ENCODE assay signal across 21 cellular contexts in the genomic region with DNA sequence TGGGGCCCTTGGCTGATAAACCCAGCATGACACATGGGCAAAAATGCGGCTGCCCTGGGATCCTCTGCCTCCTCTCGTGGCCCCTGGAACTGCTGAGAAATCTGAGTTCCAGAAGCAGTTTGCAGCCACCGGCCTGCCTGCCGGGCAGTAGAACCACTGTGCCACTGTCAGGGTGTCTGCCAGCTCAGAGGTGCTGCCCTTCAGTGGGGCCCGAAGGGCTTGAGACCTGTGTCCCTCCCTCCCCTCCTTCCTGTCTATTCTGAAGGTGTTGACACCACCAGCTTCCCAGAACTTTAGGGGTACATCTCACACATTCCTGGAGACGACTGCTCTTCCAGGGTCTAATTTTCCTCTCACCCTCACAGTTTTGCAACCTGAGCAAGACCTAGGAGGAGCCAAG.
A peak's percentile ranks its signal among the peaks of the same experiment; 100 is the strongest.
DNase-seq lines count a peak whose midpoint lies in the region; TF ChIP-seq lines count a peak whose summit lies in the region.
"Had no signal": no experiment of that assay in that cellular context is flagged by ENCODE, and none has a peak within 500 bp of the region (broad histone marks: within the 10 kb centered on the region; RNA-seq: fewer than 3 reads in every experiment).

No MANE protein-coding gene starts in this region.

- H3K4me3 ChIP-seq in Peyer's patch (no peak overlapping the region), neural progenitor cell (no peak overlapping the region)
- no peak overlapping the region for H3K4me3 ChIP-seq in effector memory CD4-positive, alpha-beta T cell (ENCODE audit: insufficient read depth, low read depth, low read length, poor library complexity, severe bottlenecking)
- H3K4me3 ChIP-seq: gastroesophageal sphincter, sigmoid colon had no signal

- peaks cover 27% of the 10 kb centered on the region for H3K27me3 Mint-ChIP-seq in T-helper 1 cell treated with Interleukin-12 subunit alpha and Interleukin-12 subunit beta and Interleukin-4 antibody, amounts not matched to agents 30 μg/mL and 1 μg/mL, for 36 hours (ENCODE audit: low read depth)
- H3K27me3 Mint-ChIP-seq in neural progenitor cell (ENCODE audit: insufficient read depth, low read depth), result peaks cover 7% of the 10 kb centered on the region

- peaks cover 11% of the 10 kb centered on the region for H3K36me3 Mint-ChIP-seq in T-helper 1 cell treated with Interleukin-12 subunit alpha and Interleukin-12 subunit beta and Interleukin-4 antibody, amounts not matched to agents 30 μg/mL and 1 μg/mL, for 36 hours (ENCODE audit: low read depth)
- no peaks in the 10 kb centered on the region for H3K36me3 Mint-ChIP-seq in neural progenitor cell

- H3K4me3 Mint-ChIP-seq in T-helper 1 cell treated with Interleukin-12 subunit alpha and Interleukin-12 subunit beta and Interleukin-4 antibody, amounts not matched to agents 30 μg/mL and 1 μg/mL, for 36 hours, result peak overlapping the region; percentile 66
- no peak overlapping the region for H3K4me3 Mint-ChIP-seq in neural progenitor cell
- H3K4me3 Mint-ChIP-seq: B cell; dendritic cell treated with granulocyte-macrophage colony-stimulating factor and Interleukin-4, amounts not matched to agents 40 ng/mL and 50 ng/mL, for 4 days had no signal

- H2AFZ ChIP-seq in neural progenitor cell (replicated peaks), result no peak overlapping the region
- H2AFZ ChIP-seq: parathyroid adenoma had no signal

- no peak for TF ChIP-seq POLR2A in Peyer's patch (IDR thresholded peaks at IDR 0.05)

- H3K9me3 ChIP-seq in Peyer's patch, result no peaks in the 10 kb centered on the region
- no peaks in the 10 kb centered on the region for H3K9me3 ChIP-seq in effector memory CD4-positive, alpha-beta T cell (ENCODE audit: control insufficient read depth, low read length)
- H3K9me3 ChIP-seq in neural progenitor cell (ENCODE audit: low read depth), result peaks cover under 1% of the 10 kb centered on the region

- H4K20me1 ChIP-seq in neural progenitor cell (ENCODE audit: low read depth), result no peaks in the 10 kb centered on the region

- H3K36me3 ChIP-seq in Peyer's patch (no peaks in the 10 kb centered on the region), neural progenitor cell (no peaks in the 10 kb centered on the region)
- no peaks in the 10 kb centered on the region for H3K36me3 ChIP-seq in effector memory CD4-positive, alpha-beta T cell (ENCODE audit: control insufficient read depth, insufficient read depth, low read length)
- H3K36me3 ChIP-seq: brain microvascular endothelial cell, gastroesophageal sphincter, sigmoid colon had no signal

- H3K27me3 ChIP-seq in Peyer's patch (no peaks in the 10 kb centered on the region), neural progenitor cell (peaks cover 4% of the 10 kb centered on the region)
- no peaks in the 10 kb centered on the region for H3K27me3 ChIP-seq in effector memory CD4-positive, alpha-beta T cell (replicated peaks; ENCODE audit: control insufficient read depth, insufficient read depth, low read length, poor library complexity, severe bottlenecking)
- H3K27me3 ChIP-seq: brain microvascular endothelial cell, gastroesophageal sphincter, sigmoid colon had no signal

- H3K9me3 Mint-ChIP-seq in T-helper 1 cell treated with Interleukin-12 subunit alpha and Interleukin-12 subunit beta and Interleukin-4 antibody, amounts not matched to agents 30 μg/mL and 1 μg/mL, for 36 hours, result peaks cover 6% of the 10 kb centered on the region
- no peaks in the 10 kb centered on the region for H3K9me3 Mint-ChIP-seq in neural progenitor cell

- H3K4me1 ChIP-seq in Peyer's patch (peaks cover 0 to 7% (median 3%) of the 10 kb centered on the region in 4 donors), neural progenitor cell (no peaks in the 10 kb centered on the region)
- peaks cover 51% of the 10 kb centered on the region for H3K4me1 ChIP-seq in effector memory CD4-positive, alpha-beta T cell (ENCODE audit: control insufficient read depth, insufficient read depth, low read length, poor library complexity, severe bottlenecking)
- H3K4me1 ChIP-seq: gastroesophageal sphincter, parathyroid adenoma, sigmoid colon had no signal

- H3K27ac ChIP-seq in Peyer's patch, result peak overlapping the region; percentile 60 to 83 (median 68)
- H3K27ac ChIP-seq in effector memory CD4-positive, alpha-beta T cell (ENCODE audit: insufficient read depth, low read length, poor library complexity, severe bottlenecking), result peak overlapping the region; percentile 29
- no peak overlapping the region for H3K27ac ChIP-seq in neural progenitor cell
- H3K27ac ChIP-seq: 22Rv1, brain microvascular endothelial cell, gastroesophageal sphincter, HL-60, parathyroid adenoma, sigmoid colon had no signal

- DNase-seq in T-helper 1 cell (no peak), Peyer's patch (peak in 1 of 3 donors; percentile 44), neural progenitor cell (ENCODE audit: low spot score) (no peak), MV-4-11 (lab: John Stamatoyannopoulos, UW) (no peak)
- DNase-seq in effector memory CD4-positive, alpha-beta T cell, result no peak
- no peak for DNase-seq in activated CD4-positive, CD25-positive, alpha-beta regulatory T cell (lab: John Stamatoyannopoulos, UW)
- DNase-seq in stimulated activated naive CD4-positive, alpha-beta T cell (lab: John Stamatoyannopoulos, UW), result no peak
- DNase-seq: erythroblast; HCEC 1CT; NCI-H187 treated with DMSO at 0.1 percent for 48 hours; NCI-H446; NK-92 treated with Interleukin-12 subunit alpha and Interleukin-12 subunit beta, amount 100 ng/mL, for 24 hours; sigmoid colon had no signal

- H3K27ac Mint-ChIP-seq in T-helper 1 cell treated with Interleukin-12 subunit alpha and Interleukin-12 subunit beta and Interleukin-4 antibody, amounts not matched to agents 30 μg/mL and 1 μg/mL, for 36 hours, result peak overlapping the region; percentile 95
- peak overlapping the region; percentile 30 for H3K27ac Mint-ChIP-seq in neural progenitor cell
- H3K27ac Mint-ChIP-seq: B cell; dendritic cell treated with granulocyte-macrophage colony-stimulating factor and Interleukin-4, amounts not matched to agents 40 ng/mL and 50 ng/mL, for 4 days had no signal

- no peak for TF ChIP-seq CTCF in Peyer's patch (IDR thresholded peaks at IDR 0.05)
- no peak for TF ChIP-seq CTCF in neural progenitor cell (IDR thresholded peaks at IDR 0.05)

- no peak overlapping the region for H3K9ac ChIP-seq in neural progenitor cell
- H3K9ac ChIP-seq: parathyroid adenoma had no signal

- H3F3A ChIP-seq in neural progenitor cell (ENCODE audit: low read depth), result no peaks in the 10 kb centered on the region

- peaks cover 48% of the 10 kb centered on the region for H3K4me1 Mint-ChIP-seq in T-helper 1 cell treated with Interleukin-12 subunit alpha and Interleukin-12 subunit beta and Interleukin-4 antibody, amounts not matched to agents 30 μg/mL and 1 μg/mL, for 36 hours (ENCODE audit: low read depth)
- peaks cover 32% of the 10 kb centered on the region for H3K4me1 Mint-ChIP-seq in neural progenitor cell
- H3K4me1 Mint-ChIP-seq: B cell had no signal

- H3K79me2 ChIP-seq in neural progenitor cell (ENCODE audit: low read depth), result no peaks in the 10 kb centered on the region
- H3K79me2 ChIP-seq: parathyroid adenoma had no signal

- H3K4me2 ChIP-seq in neural progenitor cell, result no peak overlapping the region
